ENCODE assay signal across 1 cellular context in genomic region chr17:41895617-41896016, GRCh38.
TF ChIP-seq lines count a peak whose summit lies in the region.

No MANE protein-coding gene starts in this region.

TF ChIP-seq in SK-N-SH treated with all-trans-retinoic acid at 6 μM for 48 hours, 23 proteins besides CTCF, POLR2A, EP300 and RAD21 (continued from another document):
- TF ChIP-seq, protein P1, sequence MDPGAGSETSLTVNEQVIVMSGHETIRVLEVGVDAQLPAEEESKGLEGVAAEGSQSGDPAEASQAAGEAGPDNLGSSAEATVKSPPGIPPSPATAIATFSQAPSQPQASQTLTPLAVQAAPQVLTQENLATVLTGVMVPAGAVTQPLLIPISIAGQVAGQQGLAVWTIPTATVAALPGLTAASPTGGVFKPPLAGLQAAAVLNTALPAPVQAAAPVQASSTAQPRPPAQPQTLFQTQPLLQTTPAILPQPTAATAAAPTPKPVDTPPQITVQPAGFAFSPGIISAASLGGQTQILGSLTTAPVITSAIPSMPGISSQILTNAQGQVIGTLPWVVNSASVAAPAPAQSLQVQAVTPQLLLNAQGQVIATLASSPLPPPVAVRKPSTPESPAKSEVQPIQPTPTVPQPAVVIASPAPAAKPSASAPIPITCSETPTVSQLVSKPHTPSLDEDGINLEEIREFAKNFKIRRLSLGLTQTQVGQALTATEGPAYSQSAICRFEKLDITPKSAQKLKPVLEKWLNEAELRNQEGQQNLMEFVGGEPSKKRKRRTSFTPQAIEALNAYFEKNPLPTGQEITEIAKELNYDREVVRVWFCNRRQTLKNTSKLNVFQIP (CRISPR knock-in tag; IDR thresholded peaks at IDR 0.05; ENCODE audit: borderline replicate concordance, low read depth) = no peak
- TF ChIP-seq PATZ1 (CRISPR knock-in tag; IDR thresholded peaks at IDR 0.05; ENCODE audit: borderline replicate concordance) = no peak
- no peak for TF ChIP-seq SNAI2 (CRISPR knock-in tag; IDR thresholded peaks at IDR 0.05)
